Comparison of ENCODE assay signal across 24 cellular contexts in the genomic region with DNA sequence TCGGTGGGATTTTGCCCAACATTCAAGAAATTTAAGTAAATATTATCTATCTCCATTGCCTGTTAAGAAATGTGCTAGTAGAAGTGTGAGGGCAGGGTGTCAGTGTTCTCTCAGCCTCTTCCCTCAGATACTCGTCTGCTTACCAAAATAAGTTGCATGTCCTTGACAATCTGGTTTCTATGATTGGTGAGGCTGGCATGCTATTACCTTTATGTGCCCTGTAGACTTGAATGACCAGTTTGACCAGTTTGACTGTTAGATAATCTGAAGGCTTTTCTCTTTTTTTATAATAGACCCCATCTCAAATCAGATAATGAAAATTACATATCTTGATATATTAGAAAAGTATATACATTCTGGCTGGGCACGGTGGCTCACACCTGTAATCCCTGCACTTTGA. TPM values are rescaled to one million over a fixed set of nuclear protein-coding genes. Genes with fewer than 3 reads are reported as not detected.
"Had no signal": no experiment of that assay in that cellular context is flagged by ENCODE, and none has a peak within 500 bp of the region (broad histone marks: within the 10 kb centered on the region; RNA-seq: fewer than 3 reads in every experiment).

No MANE protein-coding gene starts in this region.

- H3K9me3 Mint-ChIP-seq: activated CD4-positive, alpha-beta memory T cell treated with anti-CD3 and anti-CD28 coated beads for 36 hours; effector memory CD8-positive, alpha-beta T cell; mesothelial cell of epicardium; natural killer cell treated with Interleukin-12 subunit alpha and Interleukin-12 subunit beta and Interleukin-15 and Interleukin-18, amount 100 ng/mL, for 72 hours; stimulated activated naive CD8-positive, alpha-beta T cell treated with anti-CD3 and anti-CD28 coated beads, Interleukin-15, amount 100 ng/mL, for 72 hours; WTC11 had no signal

- ATAC-seq: activated CD4-positive, alpha-beta T cell treated with anti-CD3 and anti-CD28 coated beads for 36 hours; effector memory CD8-positive, alpha-beta T cell; left lobe of liver; natural killer cell treated with Interleukin-12 subunit alpha and Interleukin-12 subunit beta and Interleukin-15 and Interleukin-18, amount 100 ng/mL, for 72 hours; sciatic nerve; stimulated activated naive CD8-positive, alpha-beta T cell treated with anti-CD3 and anti-CD28 coated beads, Interleukin-15, amount 100 ng/mL, for 72 hours; WTC11 had no signal

- DNase-seq: activated CD4-positive, alpha-beta memory T cell treated with anti-CD3 and anti-CD28 coated beads for 36 hours; activated CD4-positive, alpha-beta T cell treated with anti-CD3 and anti-CD28 coated beads for 36 hours; activated naive CD4-positive, alpha-beta T cell; activated naive CD8-positive, alpha-beta T cell treated with anti-CD3 and anti-CD28 coated beads for 36 hours; activated T-cell treated with anti-CD3 and anti-CD28 coated beads for 4 hours; amniotic stem cell; effector memory CD8-positive, alpha-beta T cell; foreskin melanocyte; kidney; stimulated activated CD4-positive, alpha-beta T cell treated with anti-CD3 and anti-CD28 coated beads, Interleukin-4, amount 100 ng/mL, for 1 hour; stimulated activated naive CD8-positive, alpha-beta T cell treated with anti-CD3 and anti-CD28 coated beads, Interleukin-15, amount 100 ng/mL, for 72 hours; transverse colon had no signal

- H3K4me1 ChIP-seq: suprapubic skin, transverse colon, vagina had no signal

- H3K4me3 Mint-ChIP-seq: activated CD4-positive, alpha-beta memory T cell treated with anti-CD3 and anti-CD28 coated beads for 36 hours; activated CD4-positive, alpha-beta T cell treated with anti-CD3 and anti-CD28 coated beads for 36 hours; activated naive CD8-positive, alpha-beta T cell treated with anti-CD3 and anti-CD28 coated beads for 36 hours; effector memory CD8-positive, alpha-beta T cell; mesothelial cell of epicardium; natural killer cell treated with Interleukin-12 subunit alpha and Interleukin-12 subunit beta and Interleukin-15 and Interleukin-18, amount 100 ng/mL, for 72 hours; stimulated activated naive CD8-positive, alpha-beta T cell treated with anti-CD3 and anti-CD28 coated beads, Interleukin-15, amount 100 ng/mL, for 72 hours; WTC11 had no signal

- H3K4me2 ChIP-seq: smooth muscle cell had no signal

- H3K36me3 ChIP-seq: vagina had no signal

- H2AFZ ChIP-seq: parathyroid adenoma had no signal

- H3K27ac ChIP-seq: neutrophil, parathyroid adenoma, suprapubic skin, transverse colon, vagina had no signal

- H3K79me2 ChIP-seq: parathyroid adenoma had no signal

- H3K9me3 ChIP-seq: neutrophil, suprapubic skin, transverse colon, vagina had no signal

- H3K4me3 ChIP-seq: lung, smooth muscle cell, suprapubic skin, transverse colon, vagina had no signal

- H3K4me1 Mint-ChIP-seq: WTC11 had no signal

- H3K27me3 ChIP-seq: neutrophil, suprapubic skin, transverse colon, vagina had no signal

- H3K36me3 Mint-ChIP-seq: natural killer cell treated with Interleukin-12 subunit alpha and Interleukin-12 subunit beta and Interleukin-15 and Interleukin-18, amount 100 ng/mL, for 72 hours; WTC11 had no signal

- H3K27ac Mint-ChIP-seq: activated CD4-positive, alpha-beta memory T cell treated with anti-CD3 and anti-CD28 coated beads for 36 hours; activated CD4-positive, alpha-beta T cell treated with anti-CD3 and anti-CD28 coated beads for 36 hours; activated naive CD8-positive, alpha-beta T cell treated with anti-CD3 and anti-CD28 coated beads for 36 hours; effector memory CD8-positive, alpha-beta T cell; mesothelial cell of epicardium; natural killer cell treated with Interleukin-12 subunit alpha and Interleukin-12 subunit beta and Interleukin-15 and Interleukin-18, amount 100 ng/mL, for 72 hours; stimulated activated naive CD8-positive, alpha-beta T cell treated with anti-CD3 and anti-CD28 coated beads, Interleukin-15, amount 100 ng/mL, for 72 hours; WTC11 had no signal

- H3K27me3 Mint-ChIP-seq: activated CD4-positive, alpha-beta memory T cell treated with anti-CD3 and anti-CD28 coated beads for 36 hours; activated CD4-positive, alpha-beta T cell treated with anti-CD3 and anti-CD28 coated beads for 36 hours; activated naive CD8-positive, alpha-beta T cell treated with anti-CD3 and anti-CD28 coated beads for 36 hours; effector memory CD8-positive, alpha-beta T cell; natural killer cell treated with Interleukin-12 subunit alpha and Interleukin-12 subunit beta and Interleukin-15 and Interleukin-18, amount 100 ng/mL, for 72 hours; stimulated activated naive CD8-positive, alpha-beta T cell treated with anti-CD3 and anti-CD28 coated beads, Interleukin-15, amount 100 ng/mL, for 72 hours had no signal

- H3K9ac ChIP-seq: parathyroid adenoma had no signal

RNA-seq across cellular contexts. Expression of a gene that starts 0.3 kb away (rescaled TPM):
- total RNA-seq: epithelial cell of proximal tubule, smooth muscle cell, vagina had no signal
- polyA plus RNA-seq: smooth muscle cell had no signal
